Comparison of ENCODE assay signal across 8 cellular contexts in genomic region chr5:140295414-140295813, GRCh38. TPM values are rescaled to one million over a fixed set of nuclear protein-coding genes. Genes with fewer than 3 reads are reported as not detected.
A peak's percentile ranks its signal among the peaks of the same experiment; 100 is the strongest.
DNase-seq lines count a peak whose midpoint lies in the region; ATAC-seq and TF ChIP-seq lines count a peak whose summit lies in the region.

No MANE protein-coding gene starts in this region.

- ATAC-seq in gastroesophageal sphincter (peak; percentile 81), HG03039 (IDR thresholded peaks at IDR 0.05; ENCODE audit: unreplicated experiment) (no peak), GM21529 (IDR thresholded peaks at IDR 0.05; ENCODE audit: unreplicated experiment) (no peak)

- no peak for TF ChIP-seq CTCF in gastroesophageal sphincter (IDR thresholded peaks at IDR 0.05)

- in situ Hi-C loops in ACHN (cut with HindIII; ENCODE audit: low pct_ligation_motif_present, low pct_unique_long_range_greater_than_20kb, low sequenced_read_pairs) = no loop called here

- DNase-seq in ACHN (peak; percentile 85), H4 (ENCODE audit: low spot score) (peak; percentile 69), RPMI7951 (ENCODE audit: low read depth) (peak; percentile 85), stromal cell of bone marrow (ENCODE audit: low read depth) (peak; percentile 74)
- DNase-seq in effector memory CD4-positive, alpha-beta T cell = no peak

- H3K4me3 ChIP-seq in gastroesophageal sphincter = no peak overlapping the region
- H3K4me3 ChIP-seq in effector memory CD4-positive, alpha-beta T cell (ENCODE audit: insufficient read depth, low read depth, low read length, poor library complexity, severe bottlenecking) = no peak overlapping the region

- peaks cover 17 to 96% (median 36%) of the 10 kb centered on the region in 3 donors for H3K4me1 ChIP-seq in gastroesophageal sphincter
- peaks cover 5% of the 10 kb centered on the region for H3K4me1 ChIP-seq in effector memory CD4-positive, alpha-beta T cell (ENCODE audit: control insufficient read depth, insufficient read depth, low read length, poor library complexity, severe bottlenecking)

- no peaks in the 10 kb centered on the region for H3K9me3 ChIP-seq in gastroesophageal sphincter
- no peaks in the 10 kb centered on the region for H3K9me3 ChIP-seq in effector memory CD4-positive, alpha-beta T cell (ENCODE audit: control insufficient read depth, low read length)

- H3K27ac ChIP-seq in gastroesophageal sphincter = peak overlapping the region in 3 of 4 donors; percentile 2 to 62 (median 61)
- H3K27ac ChIP-seq in effector memory CD4-positive, alpha-beta T cell (ENCODE audit: insufficient read depth, low read length, poor library complexity, severe bottlenecking) = no peak overlapping the region

- H3K27me3 ChIP-seq in gastroesophageal sphincter = no peaks in the 10 kb centered on the region
- no peaks in the 10 kb centered on the region for H3K27me3 ChIP-seq in effector memory CD4-positive, alpha-beta T cell (replicated peaks; ENCODE audit: control insufficient read depth, insufficient read depth, low read length, poor library complexity, severe bottlenecking)

- WGBS in gastroesophageal sphincter (ENCODE audit: low coverage in 1 of 2), 2 donors = 0 to 8% methylated on average over 1 of the region's 1 CpG

- peaks cover 0 to 20% of the 10 kb centered on the region in 2 donors for H3K36me3 ChIP-seq in gastroesophageal sphincter
- H3K36me3 ChIP-seq in effector memory CD4-positive, alpha-beta T cell (ENCODE audit: control insufficient read depth, insufficient read depth, low read length) = peaks cover 4% of the 10 kb centered on the region

- TF ChIP-seq EP300 in gastroesophageal sphincter (IDR thresholded peaks at IDR 0.05) = no peak

- TF ChIP-seq POLR2A in gastroesophageal sphincter (IDR thresholded peaks at IDR 0.05) = no peak

RNA-seq across cellular contexts. Expression of gene PFDN1, which starts 7.5 kb away (rescaled TPM):
- 58.8 and 77.4 TPM in 2 replicates for total RNA-seq in H4 (2014; rRNA removed; shearing (Covaris generic))
- total RNA-seq in RPMI7951 (2014; rRNA removed; shearing (Covaris generic)) = 86.1 and 114 TPM in 2 replicates
- 10 to 100 TPM; 66.1 to 99.7 (median 92.8) TPM for total RNA-seq in gastroesophageal sphincter

RNA-seq across cellular contexts. Expression of gene HBEGF, which starts 51.0 kb away (rescaled TPM):
- 1.3 and 1.9 TPM in 2 replicates for total RNA-seq in H4 (2014; rRNA removed; shearing (Covaris generic))
- total RNA-seq in RPMI7951 (2014; rRNA removed; shearing (Covaris generic)) = 3.5 and 3.9 TPM in 2 replicates
- 10 to 100 TPM in 1 of 4 donors, 1 to 10 TPM in 3; 4.7 to 17.4 (median 6.6) TPM for total RNA-seq in gastroesophageal sphincter

Comparison
In these comparisons a context has a peak if more than half of its experiments do, and no peak if none do; other contexts are left out.
1. DNase-seq: peak in ACHN (single experiment), H4 (single experiment), RPMI7951 (single experiment) and stromal cell of bone marrow (single experiment); none in effector memory CD4-positive, alpha-beta T cell (0 of 3).